7 cellular contexts compared by ENCODE assay signal in genomic region chr11:5280582-5281102, GRCh38. TPM values are rescaled to one million over a fixed set of nuclear protein-coding genes. Genes with fewer than 3 reads are reported as not detected.
A peak's percentile ranks its signal among the peaks of the same experiment; 100 is the strongest.
DNase-seq lines count a peak whose midpoint lies in the region; ATAC-seq, FAIRE-seq and TF ChIP-seq lines count a peak whose summit lies in the region.

No MANE protein-coding gene starts in this region.

- H3K79me2 ChIP-seq in OCI-LY7 (ENCODE audit: insufficient read depth, low read depth, low read length) (no peaks in the 10 kb centered on the region), endothelial cell of umbilical vein (ENCODE audit: control insufficient read depth, insufficient read depth, low read length) (no peaks in the 10 kb centered on the region)

- H3K36me3 ChIP-seq in OCI-LY7 (ENCODE audit: insufficient read depth, low read length) (no peaks in the 10 kb centered on the region), endothelial cell of umbilical vein (ENCODE audit: control insufficient read depth in 2 of 2, extremely low read depth in 1 of 2, insufficient read depth in 2 of 2, low read length in 2 of 2) (no peaks in the 10 kb centered on the region)

- POLR2A ChIA-PET in OCI-LY7 (lab: Charles Lee) (interaction anchor here (1.0 kb wide), 1 partner anchor 384 kb away, joined by 3 read pairs; no protein-coding TSS in a partner anchor), endothelial cell of umbilical vein (lab: Charles Lee) (no interaction called here)

- H3K27ac ChIP-seq in OCI-LY7 (ENCODE audit: low read depth, low read length, poor library complexity, severe bottlenecking) (no peak overlapping the region), endothelial cell of umbilical vein (ENCODE audit: insufficient read depth, low read depth, low read length) (peak overlapping the region; percentile 5)

- peak; percentile 92 for ATAC-seq in HG03066 (IDR thresholded peaks at IDR 0.05; ENCODE audit: low read depth, unreplicated experiment)

- TF ChIP-seq CTCF in OCI-LY7 (conservative IDR thresholded peaks at IDR 0.05; ENCODE audit: low read length) (no peak), endothelial cell of umbilical vein (IDR thresholded peaks at IDR 0.05; ENCODE audit: extremely low read depth in 1 of 2, insufficient read depth in 1 of 2, low read depth in 1 of 2, low read length in 2 of 2) (no peak)

- no TSS peak for BruUV-seq in OCI-LY7 (replicated peaks; lab: Mats Ljungman, UMichigan)
- BruUV-seq in endothelial cell of umbilical vein (replicated peaks; lab: Mats Ljungman, UMichigan) = no TSS peak

- FAIRE-seq in GM19239 (lab: Jason Lieb, UNC) (peak; percentile 80), endothelial cell of umbilical vein (lab: Jason Lieb, UNC) (peak; percentile 99)

- intact Hi-C loops in OCI-LY7 (cut with micrococcal nuclease; ENCODE audit: unreplicated experiment) = no loop called here
- intact Hi-C loops in endothelial cell of umbilical vein (cut with micrococcal nuclease) = loop anchor here (1.0 kb wide), 1 partner anchor 87 kb away; no protein-coding TSS in a partner anchor

- DNase-seq in ELR (ENCODE audit: low read depth) = peak; percentile 100
- peak; percentile 20 for DNase-seq in GM19239 (ENCODE audit: insufficient read length, low spot score)
- peak; percentile 3 for DNase-seq in OCI-LY7 (ENCODE audit: low spot score)
- DNase-seq in endothelial cell of umbilical vein (ENCODE audit: low read depth, low spot score) = peak; percentile 96
- peak; percentile 27 for DNase-seq in occipital lobe (lab: John Stamatoyannopoulos, UW)
- DNase-seq in SK-N-DZ (ENCODE audit: low spot score) = no peak

- no peaks in the 10 kb centered on the region for H4K20me1 ChIP-seq in OCI-LY7 (ENCODE audit: insufficient read depth, low read length)
- no peaks in the 10 kb centered on the region for H4K20me1 ChIP-seq in endothelial cell of umbilical vein (replicated peaks; ENCODE audit: control insufficient read depth, extremely low read depth, insufficient read depth, low read length)

- H3K4me2 ChIP-seq in OCI-LY7 (ENCODE audit: low read length) = no peak overlapping the region
- H3K4me2 ChIP-seq in endothelial cell of umbilical vein (ENCODE audit: insufficient read depth, low read length) = no peak overlapping the region

- H3K9me2 ChIP-seq in OCI-LY7 (ENCODE audit: insufficient read depth, low read length) = no peaks in the 10 kb centered on the region

- H2AFZ ChIP-seq in OCI-LY7 (ENCODE audit: low read length) = no peak overlapping the region
- H2AFZ ChIP-seq in endothelial cell of umbilical vein (ENCODE audit: low read depth, low read length) = no peak overlapping the region

- no peak overlapping the region for H3K9ac ChIP-seq in endothelial cell of umbilical vein (replicated peaks; ENCODE audit: extremely low read depth, insufficient read depth, low read length)

- CTCF ChIA-PET in OCI-LY7 (lab: Charles Lee; ENCODE audit: unreplicated experiment) = no interaction called here
- CTCF ChIA-PET in endothelial cell of umbilical vein (lab: Charles Lee) = interaction anchor here (0.6 to 1.6 kb wide), 6 partner anchors 10 to 1093 kb away, joined by 3 to 12 read pairs (median 4); no protein-coding TSS in a partner anchor

- H3K27me3 ChIP-seq in endothelial cell of umbilical vein (ENCODE audit: control insufficient read depth in 2 of 2, insufficient read depth in 2 of 2, low read length in 2 of 2) = no peaks in the 10 kb centered on the region

- TF ChIP-seq POLR2A in endothelial cell of umbilical vein (IDR thresholded peaks at IDR 0.05; ENCODE audit: low read depth, low read length) = no peak

- no peak overlapping the region for H3K4me3 ChIP-seq in OCI-LY7 (ENCODE audit: low read depth, low read length, poor library complexity, severe bottlenecking)
- no peak overlapping the region for H3K4me3 ChIP-seq in endothelial cell of umbilical vein (replicated peaks in 1 of 3; ENCODE audit: insufficient read depth in 1 of 3, low read depth in 1 of 3, low read length in 3 of 3)

- H3K9me3 ChIP-seq in OCI-LY7 (ENCODE audit: low read length) (no peaks in the 10 kb centered on the region), endothelial cell of umbilical vein (replicated peaks; ENCODE audit: control insufficient read depth, insufficient read depth, low read length) (no peaks in the 10 kb centered on the region)

- no peaks in the 10 kb centered on the region for H3K9me1 ChIP-seq in endothelial cell of umbilical vein (replicated peaks; ENCODE audit: control insufficient read depth, extremely low read depth, insufficient read depth, low read length)

- dilution Hi-C loops in endothelial cell of umbilical vein (cut with MboI; ENCODE audit: extremely low pct_ligation_motif_present, low sequenced_read_pairs) = no loop called here

- H3K4me1 ChIP-seq in OCI-LY7 (ENCODE audit: insufficient read depth, low read length, poor library complexity, severe bottlenecking) = no peaks in the 10 kb centered on the region
- H3K4me1 ChIP-seq in endothelial cell of umbilical vein (ENCODE audit: control insufficient read depth, extremely low read depth, insufficient read depth, low read length) = peaks cover 11% of the 10 kb centered on the region

RNA-seq across cellular contexts. Expression of gene HBE1, which starts 10.9 kb away (rescaled TPM):
- total RNA-seq in OCI-LY7 (2014; rRNA removed; shearing (Covaris generic)) = not detected in 2 replicates
- total RNA-seq in OCI-LY7 (2022) = not detected in 2 replicates
- total RNA-seq in endothelial cell of umbilical vein = not detected in 2 replicates
- polyA plus RNA-seq in endothelial cell of umbilical vein = 0.32 and 0.37 TPM in 2 replicates
- 0.23 TPM in 1 of 2 replicates, not detected in the other for polyA plus RNA-seq in endothelial cell of umbilical vein (2011; cell fraction: cytosol; rRNA removed)
- 0.60 TPM in 1 of 2 replicates, not detected in the other for polyA plus RNA-seq in endothelial cell of umbilical vein (2011; cell fraction: nucleus; rRNA removed)
- polyA plus RNA-seq in endothelial cell of umbilical vein (2012) = not detected in 2 replicates
- polyA minus RNA-seq in endothelial cell of umbilical vein = 29.2 and 51.1 TPM in 2 replicates
- 3.0 TPM for polyA minus RNA-seq in endothelial cell of umbilical vein (2011; cell fraction: cytosol; rRNA and poly(A)+ RNA removed)
- 2.3 TPM in 1 of 2 replicates, not detected in the other for polyA minus RNA-seq in endothelial cell of umbilical vein (2011; cell fraction: nucleus; rRNA and poly(A)+ RNA removed)
- total RNA-seq in occipital lobe = 3.6 TPM
- polyA plus RNA-seq in SK-N-DZ (2014; cell fraction: cytosol; rRNA removed) = 1.7 and 3.1 TPM in 2 replicates
- 1.1 TPM in 1 of 2 replicates, not detected in the other for polyA plus RNA-seq in SK-N-DZ (2014; cell fraction: nucleus; rRNA removed)

RNA-seq across cellular contexts. Expression of gene OR51B4, which starts 21.1 kb away (rescaled TPM):
- total RNA-seq in OCI-LY7 (2014; rRNA removed; shearing (Covaris generic)) = not detected in 2 replicates
- total RNA-seq in OCI-LY7 (2022) = not detected in 2 replicates
- not detected in 2 replicates for total RNA-seq in endothelial cell of umbilical vein
- 0.08 TPM in 1 of 2 replicates, not detected in the other for polyA plus RNA-seq in endothelial cell of umbilical vein
- not detected in 2 replicates for polyA plus RNA-seq in endothelial cell of umbilical vein (2011; cell fraction: cytosol; rRNA removed)
- 0.21 TPM in 1 of 2 replicates, not detected in the other for polyA plus RNA-seq in endothelial cell of umbilical vein (2011; cell fraction: nucleus; rRNA removed)
- not detected in 2 replicates for polyA plus RNA-seq in endothelial cell of umbilical vein (2012)
- 0.85 and 3.4 TPM in 2 replicates for polyA minus RNA-seq in endothelial cell of umbilical vein
- not detected for polyA minus RNA-seq in endothelial cell of umbilical vein (2011; cell fraction: cytosol; rRNA and poly(A)+ RNA removed)
- 0.48 TPM in 1 of 2 replicates, not detected in the other for polyA minus RNA-seq in endothelial cell of umbilical vein (2011; cell fraction: nucleus; rRNA and poly(A)+ RNA removed)
- total RNA-seq in occipital lobe = 0.31 TPM
- polyA plus RNA-seq in SK-N-DZ (2014; cell fraction: cytosol; rRNA removed) = not detected in 2 replicates
- polyA plus RNA-seq in SK-N-DZ (2014; cell fraction: nucleus; rRNA removed) = 0.34 TPM in 1 of 2 replicates, not detected in the other

RNA-seq across cellular contexts. Expression of gene HBG2, which starts 26.1 kb away (rescaled TPM):
- total RNA-seq in OCI-LY7 (2014; rRNA removed; shearing (Covaris generic)) = not detected in 2 replicates
- not detected in 2 replicates for total RNA-seq in OCI-LY7 (2022)
- not detected in 2 replicates for total RNA-seq in endothelial cell of umbilical vein
- polyA plus RNA-seq in endothelial cell of umbilical vein = 1.2 TPM in 1 of 2 replicates, not detected in the other
- 0.28 TPM in 1 of 2 replicates, not detected in the other for polyA plus RNA-seq in endothelial cell of umbilical vein (2011; cell fraction: cytosol; rRNA removed)
- polyA plus RNA-seq in endothelial cell of umbilical vein (2011; cell fraction: nucleus; rRNA removed) = 1.2 TPM in 1 of 2 replicates, not detected in the other
- polyA plus RNA-seq in endothelial cell of umbilical vein (2012) = not detected in 2 replicates
- polyA minus RNA-seq in endothelial cell of umbilical vein = 70.4 and 217 TPM in 2 replicates
- polyA minus RNA-seq in endothelial cell of umbilical vein (2011; cell fraction: cytosol; rRNA and poly(A)+ RNA removed) = 4.9 TPM
- polyA minus RNA-seq in endothelial cell of umbilical vein (2011; cell fraction: nucleus; rRNA and poly(A)+ RNA removed) = 1.0 and 1.2 TPM in 2 replicates
- total RNA-seq in occipital lobe = 1,921 TPM
- 1.8 TPM in 1 of 2 replicates, not detected in the other for polyA plus RNA-seq in SK-N-DZ (2014; cell fraction: cytosol; rRNA removed)
- polyA plus RNA-seq in SK-N-DZ (2014; cell fraction: nucleus; rRNA removed) = not detected in 2 replicates

RNA-seq across cellular contexts. Expression of gene HBG1, which starts 31.0 kb away (rescaled TPM):
- not detected in 2 replicates for total RNA-seq in OCI-LY7 (2014; rRNA removed; shearing (Covaris generic))
- total RNA-seq in OCI-LY7 (2022) = not detected in 2 replicates
- total RNA-seq in endothelial cell of umbilical vein = not detected in 2 replicates
- polyA plus RNA-seq in endothelial cell of umbilical vein = 0.72 TPM in 1 of 2 replicates, not detected in the other
- 0.13 TPM in 1 of 2 replicates, not detected in the other for polyA plus RNA-seq in endothelial cell of umbilical vein (2011; cell fraction: cytosol; rRNA removed)
- polyA plus RNA-seq in endothelial cell of umbilical vein (2011; cell fraction: nucleus; rRNA removed) = 0.43 TPM in 1 of 2 replicates, not detected in the other
- polyA plus RNA-seq in endothelial cell of umbilical vein (2012) = not detected in 2 replicates
- polyA minus RNA-seq in endothelial cell of umbilical vein = 73.3 and 97.9 TPM in 2 replicates
- polyA minus RNA-seq in endothelial cell of umbilical vein (2011; cell fraction: cytosol; rRNA and poly(A)+ RNA removed) = 4.7 TPM
- 0.72 TPM in 1 of 2 replicates, not detected in the other for polyA minus RNA-seq in endothelial cell of umbilical vein (2011; cell fraction: nucleus; rRNA and poly(A)+ RNA removed)
- total RNA-seq in occipital lobe = 28.5 TPM
- not detected in 2 replicates for polyA plus RNA-seq in SK-N-DZ (2014; cell fraction: cytosol; rRNA removed)
- not detected in 2 replicates for polyA plus RNA-seq in SK-N-DZ (2014; cell fraction: nucleus; rRNA removed)

RNA-seq across cellular contexts. Expression of gene OR51B2, which starts 43.5 kb away (rescaled TPM):
- total RNA-seq in OCI-LY7 (2014; rRNA removed; shearing (Covaris generic)) = not detected in 2 replicates
- total RNA-seq in OCI-LY7 (2022) (not detected in 2 replicates), endothelial cell of umbilical vein (not detected in 2 replicates), occipital lobe (0.78 TPM)
- polyA plus RNA-seq in endothelial cell of umbilical vein = not detected in 2 replicates
- not detected in 2 replicates for polyA plus RNA-seq in endothelial cell of umbilical vein (2011; cell fraction: cytosol; rRNA removed)
- polyA plus RNA-seq in endothelial cell of umbilical vein (2011; cell fraction: nucleus; rRNA removed) = not detected in 2 replicates
- polyA plus RNA-seq in endothelial cell of umbilical vein (2012) = not detected in 2 replicates
- 0.36 TPM in 1 of 2 replicates, not detected in the other for polyA minus RNA-seq in endothelial cell of umbilical vein
- polyA minus RNA-seq in endothelial cell of umbilical vein (2011; cell fraction: cytosol; rRNA and poly(A)+ RNA removed) = not detected
- polyA minus RNA-seq in endothelial cell of umbilical vein (2011; cell fraction: nucleus; rRNA and poly(A)+ RNA removed) = 0.48 and 1.2 TPM in 2 replicates
- not detected in 2 replicates for polyA plus RNA-seq in SK-N-DZ (2014; cell fraction: cytosol; rRNA removed)
- not detected in 2 replicates for polyA plus RNA-seq in SK-N-DZ (2014; cell fraction: nucleus; rRNA removed)
